Comparison of ENCODE assay signal across 8 cellular contexts in genomic region chr2:111570300-111571103, GRCh38.
A peak's percentile ranks its signal among the peaks of the same experiment; 100 is the strongest.
DNase-seq lines count a peak whose midpoint lies in the region; ATAC-seq lines count a peak whose summit lies in the region.
"Not testable (repeated sequence)": the region's sequence is repeated elsewhere in the genome, so short reads cannot be mapped to it uniquely, and the experiment has no call there.

No MANE protein-coding gene starts in this region.

- not testable (repeated sequence) for H3K9me3 Mint-ChIP-seq in activated CD4-positive, alpha-beta T cell treated with anti-CD3 and anti-CD28 coated beads for 36 hours (ENCODE audit: low read depth); stimulated activated naive CD8-positive, alpha-beta T cell treated with anti-CD3 and anti-CD28 coated beads, Interleukin-15, amount 100 ng/mL, for 72 hours

- POLR2A ChIA-PET in activated CD4-positive, alpha-beta T cell treated with anti-CD3 and anti-CD28 coated beads for 36 hours (lab: Charles Lee) = not testable (repeated sequence)

- not testable (repeated sequence) for H3K36me3 ChIP-seq in Karpas-422 (ENCODE audit: insufficient read depth, low read length)

- not testable (repeated sequence) for H3K27ac ChIP-seq in Karpas-422 (ENCODE audit: low read length)

- H3K4me2 ChIP-seq in Karpas-422 (ENCODE audit: low read depth, low read length, poor library complexity, severe bottlenecking) = not testable (repeated sequence)

- CTCF ChIA-PET in activated CD4-positive, alpha-beta T cell treated with anti-CD3 and anti-CD28 coated beads for 36 hours (lab: Charles Lee) = not testable (repeated sequence)

- not testable (repeated sequence) for H3K27ac Mint-ChIP-seq in activated CD4-positive, alpha-beta T cell treated with anti-CD3 and anti-CD28 coated beads for 36 hours; stimulated activated naive CD8-positive, alpha-beta T cell treated with anti-CD3 and anti-CD28 coated beads, Interleukin-15, amount 100 ng/mL, for 72 hours

- H3K79me2 ChIP-seq in Karpas-422 (ENCODE audit: low read length) = not testable (repeated sequence)

- H3K27me3 ChIP-seq in Karpas-422 (ENCODE audit: low read length) = not testable (repeated sequence)

- not testable (repeated sequence) for H3K9me2 ChIP-seq in Karpas-422 (replicated peaks; ENCODE audit: insufficient read depth, low read length)

- DNase-seq in Karpas-422 (peak; percentile 45), astrocyte of the hippocampus (ENCODE audit: low read depth, low spot score) (peak; percentile 3)
- DNase-seq in activated CD4-positive, alpha-beta T cell treated with anti-CD3 and anti-CD28 coated beads for 36 hours = peak; percentile 16
- DNase-seq in left lobe of liver (ENCODE audit: low spot score) = not testable (repeated sequence)
- DNase-seq in stimulated activated naive CD8-positive, alpha-beta T cell treated with anti-CD3 and anti-CD28 coated beads, Interleukin-15, amount 100 ng/mL, for 72 hours = peak in 1 of 2 donors; percentile 7

- not testable (repeated sequence) for H3K4me3 Mint-ChIP-seq in activated CD4-positive, alpha-beta T cell treated with anti-CD3 and anti-CD28 coated beads for 36 hours
- peak overlapping the region; percentile 21 to 56 for H3K4me3 Mint-ChIP-seq in stimulated activated naive CD8-positive, alpha-beta T cell treated with anti-CD3 and anti-CD28 coated beads, Interleukin-15, amount 100 ng/mL, for 72 hours

- not testable (repeated sequence) for H3K4me1 ChIP-seq in Karpas-422 (ENCODE audit: low read length)

- H3K4me3 ChIP-seq in Karpas-422 (ENCODE audit: low read length) = not testable (repeated sequence)

- not testable (repeated sequence) for H3K9me3 ChIP-seq in Karpas-422 (ENCODE audit: low read length)

- H3K27me3 Mint-ChIP-seq in activated CD4-positive, alpha-beta T cell treated with anti-CD3 and anti-CD28 coated beads for 36 hours; stimulated activated naive CD8-positive, alpha-beta T cell treated with anti-CD3 and anti-CD28 coated beads, Interleukin-15, amount 100 ng/mL, for 72 hours: not testable (repeated sequence)

- H4K20me1 ChIP-seq in Karpas-422 (ENCODE audit: insufficient read depth, low read depth, low read length) = not testable (repeated sequence)

- H3K36me3 Mint-ChIP-seq in activated CD4-positive, alpha-beta T cell treated with anti-CD3 and anti-CD28 coated beads for 36 hours (ENCODE audit: low read depth) = not testable (repeated sequence)

- H3K4me1 Mint-ChIP-seq in activated CD4-positive, alpha-beta T cell treated with anti-CD3 and anti-CD28 coated beads for 36 hours = peaks cover 13% of the 10 kb centered on the region
- H3K4me1 Mint-ChIP-seq in stimulated activated naive CD8-positive, alpha-beta T cell treated with anti-CD3 and anti-CD28 coated beads, Interleukin-15, amount 100 ng/mL, for 72 hours = peaks cover 12% of the 10 kb centered on the region

- intact Hi-C loops in activated CD4-positive, alpha-beta T cell treated with anti-CD3 and anti-CD28 coated beads for 36 hours (cut with DNase I, micrococcal nuclease) = not testable (repeated sequence)

- ATAC-seq in GM18498 (IDR thresholded peaks at IDR 0.05; ENCODE audit: unreplicated experiment) (peak; percentile 81), GM21390 (IDR thresholded peaks at IDR 0.05; ENCODE audit: unreplicated experiment) (peak; percentile 78), HG02973 (IDR thresholded peaks at IDR 0.05; ENCODE audit: unreplicated experiment) (peak; percentile 71), left lobe of liver (peak; percentile 29)
- peak; percentile 96 for ATAC-seq in activated CD4-positive, alpha-beta T cell treated with anti-CD3 and anti-CD28 coated beads for 36 hours
- peak; percentile 98 for ATAC-seq in stimulated activated naive CD8-positive, alpha-beta T cell treated with anti-CD3 and anti-CD28 coated beads, Interleukin-15, amount 100 ng/mL, for 72 hours

- peak overlapping the region; percentile 62; the same call in 1 of the 2 replicates for H2AFZ ChIP-seq in Karpas-422 (ENCODE audit: low read length)

- not testable (repeated sequence) for H3K9ac ChIP-seq in Karpas-422 (ENCODE audit: low read length)

Comparison
In these comparisons a context has a peak if more than half of its experiments do, and no peak if none do; other contexts are left out.
1. ATAC-seq: peak in every context shown above with its lines; median percentile 98 in stimulated activated naive CD8-positive, alpha-beta T cell treated with anti-CD3 and anti-CD28 coated beads, Interleukin-15, amount 100 ng/mL, for 72 hours; 96 in activated CD4-positive, alpha-beta T cell treated with anti-CD3 and anti-CD28 coated beads for 36 hours; 81 in GM18498; 78 in GM21390; 71 in HG02973; 29 in left lobe of liver.